Comparison of ENCODE assay signal across 19 cellular contexts in the genomic region with DNA sequence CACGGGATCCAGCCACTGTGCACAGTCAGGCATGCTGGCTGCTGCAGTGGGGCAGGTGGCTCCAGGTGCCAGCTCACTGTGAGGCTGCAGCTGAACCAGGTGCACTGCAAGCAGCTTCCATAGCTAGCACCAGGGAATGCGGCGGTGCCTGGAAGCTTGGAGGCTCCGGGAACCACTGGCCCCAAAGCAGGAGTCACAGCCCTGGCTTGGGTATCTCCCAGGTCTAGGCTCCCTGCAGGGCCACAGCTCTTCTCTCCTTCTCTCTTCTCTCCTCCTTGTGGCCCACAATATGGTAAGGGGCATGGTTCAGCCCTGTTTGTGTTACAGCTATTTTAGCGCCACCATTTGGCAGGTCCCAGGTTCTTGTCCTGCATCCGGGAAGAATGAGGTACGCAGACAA. TPM values are rescaled to one million over a fixed set of nuclear protein-coding genes. Genes with fewer than 3 reads are reported as not detected.
DNase-seq lines count a peak whose midpoint lies in the region; ATAC-seq, FAIRE-seq and TF ChIP-seq lines count a peak whose summit lies in the region.
"Had no signal": no experiment of that assay in that cellular context is flagged by ENCODE, and none has a peak within 500 bp of the region (broad histone marks: within the 10 kb centered on the region; RNA-seq: fewer than 3 reads in every experiment).

No MANE protein-coding gene starts in this region.

- no TSS peak for BruUV-seq in K562 (replicated peaks; lab: Mats Ljungman, UMichigan)

- H2BK120ac ChIP-seq in neuronal stem cell (ENCODE audit: low read depth, low read length), result no peak overlapping the region

- H3K4me1 Mint-ChIP-seq in T-cell (peaks cover 0 to 2% (median 0%) of the 10 kb centered on the region in 3 donors), type B pancreatic cell (ENCODE audit: unreplicated experiment) (no peaks in the 10 kb centered on the region)

- peak overlapping the region; percentile 14 for H2AK5ac ChIP-seq in neuronal stem cell (ENCODE audit: low read depth, low read length)

- H2BK5ac ChIP-seq in neuronal stem cell (ENCODE audit: low read length), result no peak overlapping the region

- H3K9me1 ChIP-seq in K562 (ENCODE audit: control insufficient read depth, insufficient read depth, low read length), result no peaks in the 10 kb centered on the region

- DNase-seq in DMS 273 (lab: John Stamatoyannopoulos, UW; ENCODE audit: unreplicated experiment), result peak; percentile 31
- no peak for DNase-seq in DMS 273 treated with DMSO at 0.1 percent for 48 hours (lab: John Stamatoyannopoulos, UW)
- peak in 1 of 4 experiments; percentile 37 for DNase-seq in K562 (ENCODE audit: extremely low read depth in 1 of 4, low spot score in 3 of 4)
- DNase-seq in neuronal stem cell (ENCODE audit: low spot score), result no peak
- DNase-seq in T-cell, result no peak
- DNase-seq in type B pancreatic cell (ENCODE audit: extremely low spot score, unreplicated experiment), result no peak
- DNase-seq: BE2C; CD4-positive, alpha-beta T cell; DMS79 treated with DMSO at 0.1 percent for 48 hours; GOT3; MV-4-11; NCI-H2081; NCI-H510A treated with DMSO at 0.1 percent for 48 hours had no signal

- H3K4me2 ChIP-seq in OCI-LY1 (ENCODE audit: low read length) (no peak overlapping the region), K562 (ENCODE audit: insufficient read depth, low read length) (no peak overlapping the region), neuronal stem cell (ENCODE audit: insufficient read depth, low read length, poor library complexity, severe bottlenecking) (no peak overlapping the region)

- TF ChIP-seq POLR2A in K562 (conservative IDR thresholded peaks at IDR 0.05), result no peak

- POLR2A ChIA-PET in K562 (lab: Yijun Ruan, JAX), result interaction anchor here (0.6 kb wide), 1 partner anchor 59 kb away, joined by 3 read pairs; no protein-coding TSS in a partner anchor
- POLR2A ChIA-PET in T-cell (lab: Charles Lee), result interaction anchor here in 1 of 2 donors (0.5 kb wide), 1 partner anchor 39 kb away, joined by 4 read pairs; no protein-coding TSS in a partner anchor

- no peak for TF ChIP-seq EP300 in K562 (IDR thresholded peaks at IDR 0.05; ENCODE audit: low read length)

- peak overlapping the region; percentile 81 for H2BK12ac ChIP-seq in neuronal stem cell (ENCODE audit: low read length)

- H3K9me2 ChIP-seq in OCI-LY1 (ENCODE audit: low read depth, low read length), result no peaks in the 10 kb centered on the region

- peak overlapping the region; percentile 87 for H2BK15ac ChIP-seq in neuronal stem cell (ENCODE audit: low read length)

- no peaks in the 10 kb centered on the region for H3K79me2 ChIP-seq in OCI-LY1 (ENCODE audit: insufficient read depth, low read length)
- no peaks in the 10 kb centered on the region for H3K79me2 ChIP-seq in K562 (ENCODE audit: control insufficient read depth, insufficient read depth, low read length)

- H3K79me1 ChIP-seq in neuronal stem cell (ENCODE audit: low read depth, low read length), result no peaks in the 10 kb centered on the region

- TF ChIP-seq RAD21 in K562 (CRISPR knock-in tag; conservative IDR thresholded peaks at IDR 0.05 in 1 of 2, IDR thresholded peaks at IDR 0.05 in 1 of 2), result peak in 1 of 2 experiments; percentile 60; a peak in 2 of 4 replicates

- no peaks in the 10 kb centered on the region for H3K27me3 Mint-ChIP-seq in T-cell
- no peaks in the 10 kb centered on the region for H3K27me3 Mint-ChIP-seq in type B pancreatic cell
- H3K27me3 Mint-ChIP-seq: CD4-positive, alpha-beta T cell had no signal

- H3K27ac Mint-ChIP-seq in T-cell (no peak overlapping the region), type B pancreatic cell (no peak overlapping the region)
- H3K27ac Mint-ChIP-seq: CD4-positive, alpha-beta T cell had no signal

- WGBS in K562 (ENCODE audit: insufficient coverage, low coverage, missing lambda C conversion rate), result 46% methylated on average over 7 of the region's 7 CpGs
- no CpG with 5 or more reads among the region's 7 CpGs for WGBS in neuronal stem cell (ENCODE audit: extremely low coverage in 2 of 2, insufficient read length in 2 of 2, insufficient replicate concordance in 1 of 2), 2 donors

- no peak overlapping the region for H3K14ac ChIP-seq in neuronal stem cell (ENCODE audit: low read length)

- H4K20me1 ChIP-seq in OCI-LY1 (ENCODE audit: insufficient read depth, low read length), result no peaks in the 10 kb centered on the region
- H4K20me1 ChIP-seq in K562 (replicated peaks; ENCODE audit: control insufficient read depth, insufficient read depth, low read length), result no peaks in the 10 kb centered on the region

- H3K4me3 Mint-ChIP-seq in T-cell (no peak overlapping the region), type B pancreatic cell (no peak overlapping the region)
- H3K4me3 Mint-ChIP-seq: CD4-positive, alpha-beta T cell had no signal

- H3K36me3 Mint-ChIP-seq in T-cell, result peaks cover 5% of the 10 kb centered on the region
- H3K36me3 Mint-ChIP-seq in type B pancreatic cell, result no peaks in the 10 kb centered on the region

- FAIRE-seq in K562 (lab: Jason Lieb, UNC), result peak; percentile 72
- FAIRE-seq: G401.6, HTR-8/SVneo had no signal

- CTCF ChIA-PET in K562 (lab: Yijun Ruan, JAX; ENCODE audit: low intra/inter-chr PET ratio) (interaction anchor here (0.8 kb wide), 1 partner anchor 87 kb away, joined by 3 read pairs; no protein-coding TSS in a partner anchor), T-cell (lab: Charles Lee) (no interaction called here)

- ATAC-seq in K562 (peak; percentile 66), HG03095 (IDR thresholded peaks at IDR 0.05; ENCODE audit: unreplicated experiment) (no peak), T-cell (replicated peaks in 1 of 4) (no peak)

- intact Hi-C loops in K562 (cut with micrococcal nuclease), result loop anchor here (2.0 kb wide), 1 partner anchor 87 kb away; no protein-coding TSS in a partner anchor

- H3K27ac ChIP-seq in OCI-LY1 (ENCODE audit: low read depth, low read length, poor library complexity, severe bottlenecking) (no peak overlapping the region), K562 (ENCODE audit: extremely low read depth, low read depth, low read length) (no peak overlapping the region), neuronal stem cell (replicated peaks; ENCODE audit: low read length) (no peak overlapping the region)
- H3K27ac ChIP-seq: 22Rv1, HL-60 had no signal

- H4K8ac ChIP-seq in neuronal stem cell (ENCODE audit: low read depth, low read length), result no peak overlapping the region

- H4K91ac ChIP-seq in neuronal stem cell (ENCODE audit: low read depth, low read length, poor library complexity), result no peak overlapping the region

- H3K36me3 ChIP-seq in OCI-LY1 (ENCODE audit: insufficient read depth, low read length) (no peaks in the 10 kb centered on the region; the same call in 1 of the 2 replicates), K562 (ENCODE audit: control insufficient read depth, insufficient read depth, low read length) (no peaks in the 10 kb centered on the region), neuronal stem cell (replicated peaks in 1 of 2; ENCODE audit: control insufficient read depth in 2 of 2, insufficient read depth in 2 of 2, low read length in 2 of 2) (no peaks in the 10 kb centered on the region)
- H3K36me3 ChIP-seq: BE2C had no signal

- no peak overlapping the region for H3K4me3 ChIP-seq in OCI-LY1 (ENCODE audit: low read depth, low read length, poor library complexity, severe bottlenecking)
- no peak overlapping the region for H3K4me3 ChIP-seq in K562
- H3K4me3 ChIP-seq in neuronal stem cell (ENCODE audit: low read length in 2 of 2), result peak overlapping the region in 1 of 2 donors; percentile 63

- no peak overlapping the region for H2AFZ ChIP-seq in OCI-LY1 (ENCODE audit: low read length)
- H2AFZ ChIP-seq in K562 (ENCODE audit: low read depth, low read length), result peak overlapping the region; percentile 22; the same call in 1 of the 2 replicates
- no peak overlapping the region for H2AFZ ChIP-seq in neuronal stem cell (ENCODE audit: low read length)

- H3K9me3 Mint-ChIP-seq in T-cell (peaks cover 0 to 5% (median 5%) of the 10 kb centered on the region in 3 donors), type B pancreatic cell (peaks cover 5% of the 10 kb centered on the region)

- TF ChIP-seq CTCF in OCI-LY1 (IDR thresholded peaks at IDR 0.05; ENCODE audit: low read length), result peak; percentile 14; the same call in 1 of the 2 replicates
- TF ChIP-seq CTCF in K562 (IDR thresholded peaks at IDR 0.05 in 2 of 3, conservative IDR thresholded peaks at IDR 0.05 in 1 of 3; ENCODE audit: insufficient read depth in 2 of 3, low read depth in 1 of 3, low read length in 3 of 3), result peak; percentile 43 to 48 (median 45); a peak in 5 of 6 replicates
- TF ChIP-seq CTCF in type B pancreatic cell (conservative IDR thresholded peaks at IDR 0.05), result no peak

- H3K4me1 ChIP-seq in OCI-LY1 (ENCODE audit: insufficient read depth, low read length, severe bottlenecking), result no peaks in the 10 kb centered on the region
- peaks cover 3 to 23% of the 10 kb centered on the region in 2 experiments; a peak in 3 of 5 replicates for H3K4me1 ChIP-seq in K562 (replicated peaks in 1 of 2; ENCODE audit: control insufficient read depth in 2 of 2, insufficient read depth in 2 of 2, low read length in 2 of 2)
- H3K4me1 ChIP-seq in neuronal stem cell (ENCODE audit: control insufficient read depth in 2 of 2, insufficient read depth in 1 of 2, low read depth in 1 of 2, low read length in 2 of 2), result no peaks in the 10 kb centered on the region
- H3K4me1 ChIP-seq: BE2C had no signal

- H3K27me3 ChIP-seq in OCI-LY1 (ENCODE audit: insufficient read depth, low read length), result no peaks in the 10 kb centered on the region
- H3K27me3 ChIP-seq in K562 (ENCODE audit: control insufficient read depth in 2 of 2, insufficient read depth in 2 of 2, low read length in 2 of 2), result no peaks in the 10 kb centered on the region
- H3K27me3 ChIP-seq in neuronal stem cell (ENCODE audit: control insufficient read depth in 3 of 3, insufficient read depth in 3 of 3, low read depth in 1 of 3, low read length in 3 of 3), result no peaks in the 10 kb centered on the region
- H3K27me3 ChIP-seq: BE2C had no signal

- no peak overlapping the region for H3K9ac ChIP-seq in OCI-LY1 (ENCODE audit: low read length)
- H3K9ac ChIP-seq in K562 (ENCODE audit: insufficient read depth in 1 of 2, low read depth in 2 of 2, low read length in 2 of 2), result peak overlapping the region in 1 of 2 experiments; percentile 15; a peak in 1 of 4 replicates
- H3K9ac ChIP-seq in neuronal stem cell (ENCODE audit: low read depth, low read length, poor library complexity), result no peak overlapping the region

- in situ Hi-C loops in K562 (cut with MboI), result no loop called here

- H3K9me3 ChIP-seq in OCI-LY1 (ENCODE audit: low read length) (peaks cover 6% of the 10 kb centered on the region; the same call in 1 of the 2 replicates), K562 (replicated peaks; ENCODE audit: control insufficient read depth, insufficient read depth, low read depth, low read length) (peaks cover 3% of the 10 kb centered on the region; the same call in 1 of the 2 replicates), neuronal stem cell (replicated peaks in 1 of 2; ENCODE audit: control insufficient read depth in 2 of 2, insufficient read depth in 1 of 2, low read depth in 1 of 2, low read length in 2 of 2) (peaks cover 2 to 5% of the 10 kb centered on the region in 2 donors)
- H3K9me3 ChIP-seq: BE2C had no signal

- peak overlapping the region; percentile 17 for H3K23ac ChIP-seq in neuronal stem cell (ENCODE audit: low read depth, low read length, poor library complexity)

- H3K4ac ChIP-seq in neuronal stem cell (ENCODE audit: low read length), result no peak overlapping the region

- peak overlapping the region; percentile 57 for H3K18ac ChIP-seq in neuronal stem cell (ENCODE audit: low read length)

- no peaks in the 10 kb centered on the region for H3F3A ChIP-seq in OCI-LY1 (ENCODE audit: insufficient read depth, low read length)

RNA-seq across cellular contexts. Expression of gene MTMR12, which starts 6.7 kb away (rescaled TPM):
- total RNA-seq in K562 (2011; cell fraction: chromatin; rRNA removed; ENCODE audit: low replicate concordance), result 33.3 and 49.4 TPM in 2 replicates
- 14.5 and 18.4 TPM in 2 replicates for total RNA-seq in K562 (2011; cell fraction: nucleolus; rRNA removed)
- 19.8 and 20.4 TPM in 2 replicates for total RNA-seq in K562 (2011; cell fraction: nucleoplasm; rRNA removed)
- total RNA-seq in K562 (2014; rRNA removed) (13.4 and 17.9 TPM in 2 replicates), K562 (2014; rRNA removed; fragmentation: Illumina TruSeq; extraction: Trizol) (17.1 and 20.9 TPM in 2 replicates), K562 (2015; rRNA removed; fragmentation: Illumina TruSeq; extraction: Trizol) (19.3 and 21.0 TPM in 2 replicates), K562 (2021) (28.4 and 28.7 TPM in 2 replicates), T-cell (10 to 100 TPM; 19.3 to 22.2 (median 20.0) TPM), type B pancreatic cell (ENCODE audit: low replicate concordance) (22.8 and 23.5 TPM in 2 replicates)
- polyA plus RNA-seq in K562 (2011; rRNA removed) (14.3 and 22.1 TPM in 2 replicates), K562 (2014; fragmentation: Illumina TruSeq; extraction: Trizol) (24.7 and 25.1 TPM in 2 replicates), K562 (2014; fragmentation: Nextera tagmentation; extraction: Ambion mirVana) (1 to 10 TPM; 4.0 to 5.3 TPM), K562 (2014; rRNA removed) (12.3 and 14.0 TPM in 2 replicates)
- 10.6 and 10.8 TPM in 2 replicates for polyA plus RNA-seq in K562 (2011; cell fraction: cytosol; rRNA removed)
- 6.9 and 7.8 TPM in 2 replicates for polyA plus RNA-seq in K562 (2011; cell fraction: nucleus; rRNA removed)
- 15.1 and 18.0 TPM in 2 replicates for polyA plus RNA-seq in K562 (2012)
- 32.8 and 45.2 TPM in 2 replicates for polyA minus RNA-seq in K562 (2011; rRNA and poly(A)+ RNA removed)
- polyA minus RNA-seq in K562 (2011; cell fraction: cytosol; rRNA and poly(A)+ RNA removed), result 12.0 and 21.4 TPM in 2 replicates
- polyA minus RNA-seq in K562 (2011; cell fraction: nucleus; rRNA and poly(A)+ RNA removed), result 10.4 and 16.4 TPM in 2 replicates
- 14.2 TPM for polyA plus RNA-seq in neuronal stem cell (2013, experiment 1 of 2)
- 14.8 TPM for polyA plus RNA-seq in neuronal stem cell (2013, experiment 2 of 2)
